ENCODE assay signal across 25 cellular contexts in the genomic region with DNA sequence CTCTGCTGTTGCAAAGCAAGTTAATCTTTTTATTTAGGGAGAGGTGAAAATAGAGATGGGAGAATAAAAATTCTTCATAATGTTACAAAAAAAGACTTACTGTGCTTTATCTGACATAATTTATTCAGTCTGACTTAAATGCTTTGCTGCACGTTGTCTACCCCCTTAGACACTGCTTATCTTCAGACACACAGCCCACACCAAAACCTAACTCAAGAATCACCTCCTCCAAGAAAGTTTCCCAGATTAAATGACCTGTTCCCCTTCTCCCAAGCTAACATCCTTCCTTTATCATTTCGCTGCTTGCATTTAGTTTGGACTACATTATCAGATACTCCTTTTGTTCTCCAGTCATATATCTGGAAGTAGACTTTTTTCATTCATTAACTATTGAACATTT. TPM values are rescaled to one million over a fixed set of nuclear protein-coding genes. Genes with fewer than 3 reads are reported as not detected.
A peak's percentile ranks its signal among the peaks of the same experiment; 100 is the strongest.
DNase-seq lines count a peak whose midpoint lies in the region; ATAC-seq and TF ChIP-seq lines count a peak whose summit lies in the region.
"Had no signal": no experiment of that assay in that cellular context is flagged by ENCODE, and none has a peak within 500 bp of the region (broad histone marks: within the 10 kb centered on the region; RNA-seq: fewer than 3 reads in every experiment).

No MANE protein-coding gene starts in this region.

- POLR2A ChIA-PET in MCF 10A (lab: Yijun Ruan, JAX): interaction anchor here (0.7 to 5.0 kb wide), 4 partner anchors 27 to 238 kb away, joined by 3 to 29 read pairs (median 4); no protein-coding TSS in a partner anchor

- no peaks in the 10 kb centered on the region for H3K9me3 Mint-ChIP-seq in T-helper 2 cell treated with Interferon-gamma antibody and Interleukin-4, amounts not matched to agents 5 μg/mL and 100 μg/mL, for 36 hours
- no peaks in the 10 kb centered on the region for H3K9me3 Mint-ChIP-seq in MCF 10A (ENCODE audit: unreplicated experiment)
- H3K9me3 Mint-ChIP-seq: activated naive CD4-positive, alpha-beta T cell treated with anti-CD3 and anti-CD28 coated beads, Interleukin-2, amount 50 U/mL, for 72 hours had no signal

- H3K9ac ChIP-seq in Loucy (ENCODE audit: low read depth, low read length, poor library complexity, severe bottlenecking): peak overlapping the region; percentile 96

- intact Hi-C loops in MCF 10A (cut with micrococcal nuclease): no loop called here

- peaks cover 51% of the 10 kb centered on the region for H3K4me1 ChIP-seq in Loucy (ENCODE audit: insufficient read depth, low read length, poor library complexity, severe bottlenecking)
- peaks cover 65 to 71% of the 10 kb centered on the region in 2 experiments for H3K4me1 ChIP-seq in neutrophil (ENCODE audit: control insufficient read depth in 1 of 2, insufficient read depth in 1 of 2, low read depth in 1 of 2, low read length in 1 of 2)

- H3K9me3 ChIP-seq in Loucy (ENCODE audit: insufficient read depth, low read depth, low read length) (no peaks in the 10 kb centered on the region), neutrophil (no peaks in the 10 kb centered on the region)
- H3K9me3 ChIP-seq: BLaER1 treated with 17β-estradiol and CSF1 and Interleukin-3, amounts not matched to agents 10 nM and 100 nM; body of pancreas; stomach; upper lobe of left lung had no signal

- H3K36me3 ChIP-seq in Loucy (ENCODE audit: insufficient read depth, low read length) (no peaks in the 10 kb centered on the region), neutrophil (no peaks in the 10 kb centered on the region)
- H3K36me3 ChIP-seq: stomach, upper lobe of left lung had no signal

- H3K9me2 ChIP-seq in Loucy (replicated peaks; ENCODE audit: low read depth, low read length): no peaks in the 10 kb centered on the region

- TF ChIP-seq CTCF in Loucy (conservative IDR thresholded peaks at IDR 0.05; ENCODE audit: low read length) (no peak), neutrophil (IDR thresholded peaks at IDR 0.05) (no peak), MCF 10A (IDR thresholded peaks at IDR 0.05; ENCODE audit: unreplicated experiment) (no peak)

- H3K4me3 ChIP-seq in Loucy (ENCODE audit: low read length, poor library complexity, severe bottlenecking): peak overlapping the region; percentile 98
- no peak overlapping the region for H3K4me3 ChIP-seq in neutrophil (ENCODE audit: low read depth in 1 of 2, low read length in 1 of 2)
- H3K4me3 ChIP-seq: body of pancreas, stomach, upper lobe of left lung had no signal

- peak overlapping the region; percentile 79 for H3K4me2 ChIP-seq in Loucy (ENCODE audit: low read depth, low read length, poor library complexity, severe bottlenecking)

- H3F3A ChIP-seq in Loucy (ENCODE audit: low read depth): peaks cover 2% of the 10 kb centered on the region

- peak overlapping the region; percentile 1 for H3K4me3 Mint-ChIP-seq in T-helper 2 cell treated with Interferon-gamma antibody and Interleukin-4, amounts not matched to agents 5 μg/mL and 100 μg/mL, for 36 hours
- H3K4me3 Mint-ChIP-seq in MCF 10A (ENCODE audit: unreplicated experiment): no peak overlapping the region

- peaks cover 77% of the 10 kb centered on the region for H3K79me2 ChIP-seq in Loucy (ENCODE audit: insufficient read depth, low read length)

- peaks cover 49% of the 10 kb centered on the region for H3K4me1 Mint-ChIP-seq in T-helper 2 cell treated with Interferon-gamma antibody and Interleukin-4, amounts not matched to agents 5 μg/mL and 100 μg/mL, for 36 hours (ENCODE audit: low read depth)
- H3K4me1 Mint-ChIP-seq in MCF 10A (ENCODE audit: insufficient read depth, unreplicated experiment): peaks cover 33% of the 10 kb centered on the region

- no peaks in the 10 kb centered on the region for H3K27me3 Mint-ChIP-seq in T-helper 2 cell treated with Interferon-gamma antibody and Interleukin-4, amounts not matched to agents 5 μg/mL and 100 μg/mL, for 36 hours (ENCODE audit: low read depth)
- H3K27me3 Mint-ChIP-seq in MCF 10A (ENCODE audit: insufficient read depth, unreplicated experiment): no peaks in the 10 kb centered on the region
- H3K27me3 Mint-ChIP-seq: progenitor cell of endocrine pancreas had no signal

- peaks cover 66% of the 10 kb centered on the region for H4K20me1 ChIP-seq in Loucy (ENCODE audit: insufficient read depth, low read length, poor library complexity, severe bottlenecking)

- peaks cover 16% of the 10 kb centered on the region for H3K36me3 Mint-ChIP-seq in T-helper 2 cell treated with Interferon-gamma antibody and Interleukin-4, amounts not matched to agents 5 μg/mL and 100 μg/mL, for 36 hours (ENCODE audit: low read depth)
- peaks cover 12% of the 10 kb centered on the region for H3K36me3 Mint-ChIP-seq in MCF 10A (ENCODE audit: insufficient read depth, unreplicated experiment)

- no peak for DNase-seq in T-helper 2 cell treated with Interferon-gamma antibody and Interleukin-4, amounts not matched to agents 5 μg/mL and 100 μg/mL, for 36 hours (ENCODE audit: low spot score)
- DNase-seq in T-helper 2 cell (no peak), caudate nucleus (lab: John Stamatoyannopoulos, UW) (no peak), MCF 10A (ENCODE audit: unreplicated experiment) (no peak), GF-D8 (lab: John Stamatoyannopoulos, UW) (no peak)
- DNase-seq: activated CD4-positive, alpha-beta T cell treated with anti-CD3 and anti-CD28 coated beads, Interleukin-2, amount 50 U/mL, for 48 hours; body of pancreas; cortex of kidney; DMS53; foreskin keratinocyte; hippocampal formation; NCI-H1105 treated with DMSO at 0.1 percent for 48 hours; NCI-H2081 treated with DMSO at 0.1 percent for 48 hours; stimulated activated CD4-positive, alpha-beta T cell treated with anti-CD3 and anti-CD28 coated beads, Interleukin-2, amount 100 ng/mL, for 24 hours; stomach; upper lobe of left lung had no signal

- no peak for ATAC-seq in HG02884 (IDR thresholded peaks at IDR 0.05; ENCODE audit: unreplicated experiment)
- ATAC-seq: activated naive CD4-positive, alpha-beta T cell treated with anti-CD3 and anti-CD28 coated beads, Interleukin-2, amount 50 U/mL, for 72 hours; body of pancreas; foreskin keratinocyte; HCT116 had no signal

- H3K27ac ChIP-seq in caudate nucleus (ENCODE audit: low read depth, low read length) (peak overlapping the region; percentile 40), neutrophil (peak overlapping the region; percentile 24)
- H3K27ac ChIP-seq: BLaER1 treated with 17β-estradiol and CSF1 and Interleukin-3, amounts not matched to agents 10 nM and 100 nM; body of pancreas; epithelial cell of prostate; foreskin keratinocyte; RWPE1; stomach; upper lobe of left lung had no signal

- CTCF ChIA-PET in MCF 10A (lab: Yijun Ruan, JAX): interaction anchor here (1.9 kb wide), 1 partner anchor 31 kb away, joined by 6 read pairs; no protein-coding TSS in a partner anchor

- no peaks in the 10 kb centered on the region for H3K27me3 ChIP-seq in Loucy (ENCODE audit: insufficient read depth, low read length, poor library complexity, severe bottlenecking)
- H3K27me3 ChIP-seq in neutrophil: no peaks in the 10 kb centered on the region
- H3K27me3 ChIP-seq: body of pancreas, foreskin keratinocyte, stomach, upper lobe of left lung had no signal

- BruUV-seq in MCF 10A (replicated peaks; lab: Mats Ljungman, UMichigan): no TSS peak

- no peak overlapping the region for H3K27ac Mint-ChIP-seq in T-helper 2 cell treated with Interferon-gamma antibody and Interleukin-4, amounts not matched to agents 5 μg/mL and 100 μg/mL, for 36 hours
- H3K27ac Mint-ChIP-seq in MCF 10A (ENCODE audit: low read depth, unreplicated experiment): no peak overlapping the region
- H3K27ac Mint-ChIP-seq: activated naive CD4-positive, alpha-beta T cell treated with anti-CD3 and anti-CD28 coated beads, Interleukin-2, amount 50 U/mL, for 72 hours; progenitor cell of endocrine pancreas had no signal

- H2AFZ ChIP-seq in Loucy (ENCODE audit: low read length): no peak overlapping the region

RNA-seq across cellular contexts. Expression of gene OSBPL8, which starts 3.8 kb away (rescaled TPM):
- total RNA-seq in MCF 10A (2022): 71.1 and 77.2 TPM in 2 replicates
